9 cellular contexts compared by ENCODE assay signal in genomic region chr1:96966536-96967138, GRCh38.
DNase-seq lines count a peak whose midpoint lies in the region; ATAC-seq lines count a peak whose summit lies in the region.
"Had no signal": no experiment of that assay in that cellular context is flagged by ENCODE, and none has a peak within 500 bp of the region (broad histone marks: within the 10 kb centered on the region; RNA-seq: fewer than 3 reads in every experiment).

No MANE protein-coding gene starts in this region.

- no peak overlapping the region for H3K9ac ChIP-seq in endocrine pancreas (ENCODE audit: control insufficient read depth, insufficient read depth, low read length)

- peaks cover 2% of the 10 kb centered on the region for H3K27me3 ChIP-seq in endocrine pancreas (ENCODE audit: control insufficient read depth, insufficient read depth, low read length)

- no peaks in the 10 kb centered on the region for H3K9me3 Mint-ChIP-seq in activated CD8-positive, alpha-beta T cell treated with anti-CD3 and anti-CD28 coated beads, Interleukin-2, amount 10 ng/mL, durations not matched to agents 7 days and 5 days (ENCODE audit: insufficient read depth)
- H3K9me3 Mint-ChIP-seq: dendritic cell treated with granulocyte-macrophage colony-stimulating factor and Interleukin-4, amounts not matched to agents 40 ng/mL and 50 ng/mL, for 4 days had no signal

- CTCF ChIA-PET in activated CD8-positive, alpha-beta T cell treated with anti-CD3 and anti-CD28 coated beads, Interleukin-2, amount 10 ng/mL, durations not matched to agents 7 days and 5 days (lab: Charles Lee): no interaction called here

- H3K27me3 Mint-ChIP-seq in activated CD8-positive, alpha-beta T cell treated with anti-CD3 and anti-CD28 coated beads, Interleukin-2, amount 10 ng/mL, durations not matched to agents 7 days and 5 days (ENCODE audit: low read depth): peaks cover 13% of the 10 kb centered on the region

- no peaks in the 10 kb centered on the region for H3K9me3 ChIP-seq in endocrine pancreas (ENCODE audit: control insufficient read depth, low read length)

- no peaks in the 10 kb centered on the region for H3K4me1 ChIP-seq in endocrine pancreas (ENCODE audit: control insufficient read depth, insufficient read depth, low read length)

- peak; percentile 36 for DNase-seq in CMK (ENCODE audit: low read depth)
- DNase-seq in NCI-H774 (lab: John Stamatoyannopoulos, UW): peak; percentile 47
- DNase-seq in activated CD8-positive, alpha-beta T cell treated with anti-CD3 and anti-CD28 coated beads, Interleukin-2, amount 10 ng/mL, durations not matched to agents 7 days and 5 days: peak; percentile 78
- peak; percentile 80 for DNase-seq in midbrain (lab: John Stamatoyannopoulos, UW)
- DNase-seq in stimulated activated CD8-positive, alpha-beta memory T cell treated with anti-CD3 and anti-CD28 coated beads, Interleukin-4, amount 100 ng/mL, for 1 hour (ENCODE audit: low read depth in 2 of 2, low spot score in 1 of 2): peak; percentile 46 to 51

- H3K4me1 Mint-ChIP-seq in activated CD8-positive, alpha-beta T cell treated with anti-CD3 and anti-CD28 coated beads, Interleukin-2, amount 10 ng/mL, durations not matched to agents 7 days and 5 days (ENCODE audit: low read depth): no peaks in the 10 kb centered on the region

- H3K4me3 Mint-ChIP-seq in activated CD8-positive, alpha-beta T cell treated with anti-CD3 and anti-CD28 coated beads, Interleukin-2, amount 10 ng/mL, durations not matched to agents 7 days and 5 days: no peak overlapping the region
- H3K4me3 Mint-ChIP-seq: dendritic cell treated with granulocyte-macrophage colony-stimulating factor and Interleukin-4, amounts not matched to agents 40 ng/mL and 50 ng/mL, for 4 days had no signal

- no peak overlapping the region for H3K27ac Mint-ChIP-seq in activated CD8-positive, alpha-beta T cell treated with anti-CD3 and anti-CD28 coated beads, Interleukin-2, amount 10 ng/mL, durations not matched to agents 7 days and 5 days
- H3K27ac Mint-ChIP-seq: dendritic cell treated with granulocyte-macrophage colony-stimulating factor and Interleukin-4, amounts not matched to agents 40 ng/mL and 50 ng/mL, for 4 days had no signal

- ATAC-seq in GM19328 (IDR thresholded peaks at IDR 0.05; ENCODE audit: unreplicated experiment) (peak; percentile 74), HG03442 (IDR thresholded peaks at IDR 0.05; ENCODE audit: unreplicated experiment) (peak; percentile 95)
- ATAC-seq in activated CD8-positive, alpha-beta T cell treated with anti-CD3 and anti-CD28 coated beads, Interleukin-2, amount 10 ng/mL, durations not matched to agents 7 days and 5 days: peak; percentile 65

- no peaks in the 10 kb centered on the region for H3K36me3 ChIP-seq in endocrine pancreas (ENCODE audit: control insufficient read depth, insufficient read depth, low read length)

- H3K4me3 ChIP-seq in endocrine pancreas (ENCODE audit: control insufficient read depth, insufficient read depth, low read length): peak overlapping the region; percentile 26

- no peaks in the 10 kb centered on the region for H3K36me3 Mint-ChIP-seq in activated CD8-positive, alpha-beta T cell treated with anti-CD3 and anti-CD28 coated beads, Interleukin-2, amount 10 ng/mL, durations not matched to agents 7 days and 5 days (ENCODE audit: low read depth)

- POLR2A ChIA-PET in activated CD8-positive, alpha-beta T cell treated with anti-CD3 and anti-CD28 coated beads, Interleukin-2, amount 10 ng/mL, durations not matched to agents 7 days and 5 days (lab: Charles Lee): no interaction called here

Comparison
In these comparisons a context has a peak if more than half of its experiments do, and no peak if none do; other contexts are left out.
1. Peak in every context shown above with its lines: DNase-seq, ATAC-seq and H3K4me3 ChIP-seq.